Comparison of ENCODE assay signal across 19 cellular contexts in genomic region chr3:12898980-12899755, GRCh38. TPM values are rescaled to one million over a fixed set of nuclear protein-coding genes. Genes with fewer than 3 reads are reported as not detected.
DNase-seq lines count a peak whose midpoint lies in the region; ATAC-seq and TF ChIP-seq lines count a peak whose summit lies in the region.
"Had no signal": no experiment of that assay in that cellular context is flagged by ENCODE, and none has a peak within 500 bp of the region (broad histone marks: within the 10 kb centered on the region; RNA-seq: fewer than 3 reads in every experiment).

No MANE protein-coding gene starts in this region.

- peaks cover 4% of the 10 kb centered on the region for H3K27me3 Mint-ChIP-seq in endodermal cell (ENCODE audit: insufficient read depth)
- H3K27me3 Mint-ChIP-seq in neural progenitor cell (ENCODE audit: insufficient read depth, low read depth): peaks cover 9% of the 10 kb centered on the region
- H3K27me3 Mint-ChIP-seq in type B pancreatic cell: no peaks in the 10 kb centered on the region

- H3K4me2 ChIP-seq in neural progenitor cell: no peak overlapping the region

- no peak for TF ChIP-seq POLR2A in heart left ventricle (IDR thresholded peaks at IDR 0.05)

- TF ChIP-seq CTCF in heart left ventricle (IDR thresholded peaks at IDR 0.05) (no peak), heart right ventricle (IDR thresholded peaks at IDR 0.05) (no peak), endodermal cell (conservative IDR thresholded peaks at IDR 0.05) (peak; percentile 16), neural progenitor cell (IDR thresholded peaks at IDR 0.05) (no peak), type B pancreatic cell (conservative IDR thresholded peaks at IDR 0.05) (no peak)

- H3K36me3 ChIP-seq in heart left ventricle (peaks cover 0 to 65% (median 50%) of the 10 kb centered on the region in 9 donors), heart right ventricle (peaks cover 0 to 69% (median 16%) of the 10 kb centered on the region in 9 donors), endodermal cell (ENCODE audit: control insufficient read depth, insufficient read depth, low read length) (peaks cover 3% of the 10 kb centered on the region), neural progenitor cell (no peaks in the 10 kb centered on the region)
- H3K36me3 ChIP-seq: HAP-1, SJCRH30 had no signal

- no peak overlapping the region for H3K9ac ChIP-seq in endodermal cell (ENCODE audit: extremely low read depth, low read length, poor library complexity, severe bottlenecking)
- no peak overlapping the region for H3K9ac ChIP-seq in neural progenitor cell

- ATAC-seq in heart left ventricle: no peak
- no peak for ATAC-seq in heart right ventricle
- no peak for ATAC-seq in HG03159 (IDR thresholded peaks at IDR 0.05; ENCODE audit: unreplicated experiment)

- H3K9me3 ChIP-seq in heart left ventricle (no peaks in the 10 kb centered on the region), heart right ventricle (no peaks in the 10 kb centered on the region), endodermal cell (ENCODE audit: control insufficient read depth, low read length) (no peaks in the 10 kb centered on the region), neural progenitor cell (ENCODE audit: low read depth) (no peaks in the 10 kb centered on the region)
- H3K9me3 ChIP-seq: HAP-1, SJCRH30 had no signal

- no peaks in the 10 kb centered on the region for H3K27me3 ChIP-seq in heart left ventricle
- no peaks in the 10 kb centered on the region for H3K27me3 ChIP-seq in heart right ventricle
- H3K27me3 ChIP-seq in endodermal cell (ENCODE audit: control insufficient read depth, insufficient read depth, low read length, poor library complexity, severe bottlenecking): no peaks in the 10 kb centered on the region
- no peaks in the 10 kb centered on the region for H3K27me3 ChIP-seq in neural progenitor cell
- H3K27me3 ChIP-seq: SJCRH30 had no signal

- H3K4me1 Mint-ChIP-seq in endodermal cell (peaks cover 26% of the 10 kb centered on the region), neural progenitor cell (peaks cover 33% of the 10 kb centered on the region), type B pancreatic cell (ENCODE audit: unreplicated experiment) (peaks cover 31% of the 10 kb centered on the region)

- no peak overlapping the region for H3K4me3 Mint-ChIP-seq in endodermal cell
- H3K4me3 Mint-ChIP-seq in neural progenitor cell: no peak overlapping the region
- H3K4me3 Mint-ChIP-seq in type B pancreatic cell: no peak overlapping the region

- DNase-seq in heart left ventricle (peak in 3 of 5 donors; percentile 7 to 54 (median 24)), heart right ventricle (no peak), endodermal cell (no peak), neural progenitor cell (ENCODE audit: low spot score) (no peak), type B pancreatic cell (ENCODE audit: extremely low spot score, unreplicated experiment) (no peak), activated gamma-delta T cell treated with Interleukin-2 at 50 U/mL for 16 hours (no peak), putamen (ENCODE audit: low spot score) (no peak)
- DNase-seq: C1 segment of cervical spinal cord, DMS 273 treated with DMSO at 0.1 percent for 48 hours, GF-D8, KG1, NCI-H1417 treated with DMSO at 0.1 percent for 48 hours, NCI-H1930, NCI-H446, OCI-M1, RPMI8226, SJCRH30 had no signal

- H3K4me3 ChIP-seq in heart left ventricle: no peak overlapping the region
- H3K4me3 ChIP-seq in heart right ventricle: no peak overlapping the region
- H3K4me3 ChIP-seq in endodermal cell (ENCODE audit: low read length): no peak overlapping the region
- H3K4me3 ChIP-seq in neural progenitor cell: no peak overlapping the region
- H3K4me3 ChIP-seq: HAP-1, SJCRH30 had no signal

- no peaks in the 10 kb centered on the region for H3K79me2 ChIP-seq in neural progenitor cell (ENCODE audit: low read depth)

- H2AFZ ChIP-seq in neural progenitor cell (replicated peaks): no peak overlapping the region

- peaks cover 0 to 44% (median 24%) of the 10 kb centered on the region in 12 donors for H3K4me1 ChIP-seq in heart left ventricle
- H3K4me1 ChIP-seq in heart right ventricle: peaks cover 12 to 60% (median 32%) of the 10 kb centered on the region in 9 donors
- H3K4me1 ChIP-seq in endodermal cell (ENCODE audit: control insufficient read depth, insufficient read depth, low read length): no peaks in the 10 kb centered on the region
- H3K4me1 ChIP-seq in neural progenitor cell: peaks cover 17% of the 10 kb centered on the region
- H3K4me1 ChIP-seq: HAP-1, SJCRH30 had no signal

- H3K9me3 Mint-ChIP-seq in endodermal cell: no peaks in the 10 kb centered on the region
- H3K9me3 Mint-ChIP-seq in neural progenitor cell: no peaks in the 10 kb centered on the region
- H3K9me3 Mint-ChIP-seq in type B pancreatic cell: no peaks in the 10 kb centered on the region

- H3K27ac ChIP-seq in heart left ventricle (no peak overlapping the region), heart right ventricle (no peak overlapping the region), endodermal cell (ENCODE audit: low read depth, low read length) (peak overlapping the region; percentile 24), neural progenitor cell (no peak overlapping the region)
- H3K27ac ChIP-seq: SJCRH30 had no signal

- H3K36me3 Mint-ChIP-seq in endodermal cell (ENCODE audit: low read depth): peaks cover 13% of the 10 kb centered on the region
- peaks cover 11% of the 10 kb centered on the region for H3K36me3 Mint-ChIP-seq in neural progenitor cell
- no peaks in the 10 kb centered on the region for H3K36me3 Mint-ChIP-seq in type B pancreatic cell

- H3F3A ChIP-seq in neural progenitor cell (ENCODE audit: low read depth): no peaks in the 10 kb centered on the region

- intact Hi-C loops in heart left ventricle (cut with DNase I): loop anchor here in 4 of 10 donors (10.0 kb wide), 3 partner anchors 86 to 186 kb away; no protein-coding TSS in a partner anchor
- intact Hi-C loops in heart right ventricle (cut with DNase I): loop anchor here in 6 of 10 donors (5.0 to 10.0 kb wide), 2 partner anchors 83 to 86 kb away; no protein-coding TSS in a partner anchor

- WGBS in heart left ventricle, 4 donors: 93 to 94% (median 93%) methylated on average over 28 to 39 of the region's 39 CpGs
- 93% methylated on average over 39 of the region's 39 CpGs for WGBS in heart right ventricle, 2 donors
- 91 to 92% methylated on average over 25 to 39 of the region's 39 CpGs for WGBS in endodermal cell (ENCODE audit: insufficient coverage in 1 of 2, insufficient read length in 1 of 2), 2 experiments

- H4K20me1 ChIP-seq in neural progenitor cell (ENCODE audit: low read depth): peaks cover 13% of the 10 kb centered on the region

- no peak overlapping the region for H3K27ac Mint-ChIP-seq in endodermal cell
- H3K27ac Mint-ChIP-seq in neural progenitor cell: peak overlapping the region; percentile 25
- H3K27ac Mint-ChIP-seq in type B pancreatic cell: peak overlapping the region; percentile 43

RNA-seq across cellular contexts. Expression of gene RPL32, which starts 57.8 kb away (rescaled TPM):
- total RNA-seq in heart left ventricle (1,000 to 10,000 TPM in 3 of 9 donors, 100 to 1,000 TPM in 6; 377 to 1,128 (median 947) TPM), heart right ventricle (1,000 to 10,000 TPM in 2 of 10 donors, 100 to 1,000 TPM in 8; 827 to 1,102 (median 884) TPM), endodermal cell (1,000 to 10,000 TPM; 1,362 to 1,580 TPM), neural progenitor cell (ENCODE audit: low replicate concordance) (1,028 and 2,309 TPM in 2 replicates), type B pancreatic cell (ENCODE audit: low replicate concordance) (1,894 and 1,964 TPM in 2 replicates)
- polyA plus RNA-seq in heart left ventricle (1,000 to 10,000 TPM; 1,409 to 1,620 TPM), heart right ventricle (1,000 to 10,000 TPM; 1,113 to 2,488 TPM)
- polyA plus RNA-seq in endodermal cell (2013, experiment 1 of 2): 2,723 TPM
- 2,594 TPM for polyA plus RNA-seq in endodermal cell (2013, experiment 2 of 2)

Comparison
In these comparisons a context has a peak if more than half of its experiments do, and no peak if none do; other contexts are left out.
1. DNase-seq: peak in heart left ventricle (3 of 5); none in heart right ventricle (0 of 2), endodermal cell (single experiment), neural progenitor cell (single experiment), type B pancreatic cell (single experiment), activated gamma-delta T cell treated with Interleukin-2 at 50 U/mL for 16 hours (single experiment) and putamen (single experiment).